ENCODE assay signal across 8 cellular contexts in the genomic region with DNA sequence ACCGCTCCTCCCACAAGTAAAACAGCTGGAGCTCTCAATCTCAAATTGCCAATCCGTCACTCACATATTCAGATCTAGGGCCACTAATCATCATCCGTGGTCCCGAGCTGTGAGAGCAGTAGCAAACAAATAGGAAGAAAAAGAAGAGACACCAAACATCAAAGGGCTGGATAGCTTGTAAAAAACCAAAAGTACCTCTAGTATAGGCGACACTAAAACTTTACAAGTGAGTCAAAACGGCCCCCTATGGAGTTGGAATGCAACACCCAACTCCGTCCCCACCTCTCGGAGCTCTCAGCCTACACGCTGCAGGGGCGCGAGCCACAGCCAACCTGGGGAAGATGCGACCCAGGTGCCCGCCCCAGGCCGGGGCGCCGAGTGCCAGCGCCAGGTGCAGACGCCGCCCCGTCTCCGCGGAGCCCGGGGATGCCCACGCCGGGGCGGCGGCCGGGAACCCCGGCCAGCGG. TPM values are rescaled to one million over a fixed set of nuclear protein-coding genes. Genes with fewer than 3 reads are reported as not detected.
DNase-seq lines count a peak whose midpoint lies in the region; ATAC-seq and TF ChIP-seq lines count a peak whose summit lies in the region.

No MANE protein-coding gene starts in this region.

- H3K4me3 ChIP-seq in HL-60 (replicated peaks; ENCODE audit: insufficient read depth, low read length) (peak overlapping the region; percentile 86), lower lobe of right lung (peak overlapping the region; percentile 81)

- H3K36me3 Mint-ChIP-seq in central memory CD8-positive, alpha-beta T cell (ENCODE audit: insufficient read depth), result no peaks in the 10 kb centered on the region

- peak overlapping the region; percentile 82 for H3K4me3 Mint-ChIP-seq in central memory CD8-positive, alpha-beta T cell

- no peak overlapping the region for H3K27ac ChIP-seq in HL-60 (replicated peaks)
- peak overlapping the region; percentile 81 for H3K27ac ChIP-seq in lower lobe of right lung

- H3K27me3 ChIP-seq in HL-60 (ENCODE audit: insufficient read depth, poor library complexity, severe bottlenecking) (no peaks in the 10 kb centered on the region), lower lobe of right lung (ENCODE audit: low read depth) (no peaks in the 10 kb centered on the region)

- H3K9me3 ChIP-seq in lower lobe of right lung, result no peaks in the 10 kb centered on the region

- TF ChIP-seq CTCF in HL-60 (IDR thresholded peaks at IDR 0.05; ENCODE audit: insufficient read depth, low read length), result no peak
- no peak for TF ChIP-seq CTCF in lower lobe of right lung (IDR thresholded peaks at IDR 0.05)

- DNase-seq in DMS53 (lab: John Stamatoyannopoulos, UW) (peak; percentile 83), HL-60 (ENCODE audit: low read depth in 1 of 2, low spot score in 1 of 2) (peak in 1 of 2 experiments; percentile 15), T1000 (lab: John Stamatoyannopoulos, UW) (peak; percentile 6), lower lobe of right lung (no peak), SKM-1 treated with dmso at 0.1 percent for 144 hours (lab: John Stamatoyannopoulos, UW; ENCODE audit: unreplicated experiment) (no peak)
- peak; percentile 22 to 25 for DNase-seq in central memory CD8-positive, alpha-beta T cell (ENCODE audit: low spot score in 2 of 2)
- peak; percentile 9 to 16 for DNase-seq in stimulated activated CD8-positive, alpha-beta memory T cell treated with anti-CD3 and anti-CD28 coated beads, Interleukin-2, amount 100 ng/mL, for 1 hour (ENCODE audit: low read depth in 2 of 2)

- ATAC-seq in GM21360 (IDR thresholded peaks at IDR 0.05; ENCODE audit: unreplicated experiment) (peak; percentile 46), lower lobe of right lung (no peak)
- ATAC-seq in central memory CD8-positive, alpha-beta T cell (replicated peaks; ENCODE audit: extremely low read depth, poor library complexity, severe bottlenecking), result peak; percentile 68

- H3K27me3 Mint-ChIP-seq in central memory CD8-positive, alpha-beta T cell, result no peaks in the 10 kb centered on the region

- H3K4me1 Mint-ChIP-seq in central memory CD8-positive, alpha-beta T cell, result peaks cover 22% of the 10 kb centered on the region

- peak overlapping the region; percentile 77 for H3K27ac Mint-ChIP-seq in central memory CD8-positive, alpha-beta T cell (ENCODE audit: low read depth)

- no peaks in the 10 kb centered on the region for H3K36me3 ChIP-seq in lower lobe of right lung

- intact Hi-C loops in lower lobe of right lung (cut with DNase I), result no loop called here

- H3K9me3 Mint-ChIP-seq in central memory CD8-positive, alpha-beta T cell, result no peaks in the 10 kb centered on the region

- peaks cover 12% of the 10 kb centered on the region for H3K4me1 ChIP-seq in lower lobe of right lung

RNA-seq across cellular contexts. Expression of a gene that starts 0.6 kb away (rescaled TPM):
- total RNA-seq in lower lobe of right lung, result 35.3 TPM

Comparison
In these comparisons a context has a peak if more than half of its experiments do, and no peak if none do; other contexts are left out.
1. DNase-seq: peak in DMS53 (single experiment), T1000 (single experiment), central memory CD8-positive, alpha-beta T cell (2 of 2) and stimulated activated CD8-positive, alpha-beta memory T cell treated with anti-CD3 and anti-CD28 coated beads, Interleukin-2, amount 100 ng/mL, for 1 hour (2 of 2); none in lower lobe of right lung (single experiment) and SKM-1 treated with dmso at 0.1 percent for 144 hours (single experiment).
2. ATAC-seq: peak in GM21360 (single experiment) and central memory CD8-positive, alpha-beta T cell (single experiment); none in lower lobe of right lung (0 of 2).